In the genomic region with DNA sequence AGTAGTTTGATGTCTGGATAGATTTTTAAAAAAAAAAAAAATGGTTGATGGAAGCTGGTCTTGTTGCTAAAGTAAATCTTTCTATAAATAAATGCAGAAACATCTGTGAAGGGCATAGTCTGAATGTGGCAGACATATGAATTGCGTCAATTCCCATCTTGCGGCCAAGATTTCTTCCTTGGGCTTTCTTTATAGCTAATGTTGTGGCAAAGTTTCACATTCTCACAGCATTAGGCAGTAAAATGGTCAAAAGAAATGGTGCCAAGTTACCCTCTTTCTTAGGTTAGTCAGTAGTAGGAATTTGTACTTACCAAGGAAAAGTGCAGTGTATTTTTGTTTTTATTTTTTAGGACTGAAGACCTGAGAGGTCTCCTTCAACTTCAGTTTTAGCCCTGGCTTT, we compare ENCODE assay signal across 12 cellular contexts. TPM values are rescaled to one million over a fixed set of nuclear protein-coding genes. Genes with fewer than 3 reads are reported as not detected.
DNase-seq lines count a peak whose midpoint lies in the region; ATAC-seq and TF ChIP-seq lines count a peak whose summit lies in the region.
"Had no signal": no experiment of that assay in that cellular context is flagged by ENCODE, and none has a peak within 500 bp of the region (broad histone marks: within the 10 kb centered on the region; RNA-seq: fewer than 3 reads in every experiment).

No MANE protein-coding gene starts in this region.

- ATAC-seq in gastrocnemius medialis: peak in 1 of 2 donors; percentile 55
- no peak for ATAC-seq in activated T-cell treated with anti-CD3 and anti-CD28 coated beads, Interleukin-2, amount 50 U/mL, for 4 hours
- ATAC-seq: GM12878 had no signal

- DNase-seq in EH (ENCODE audit: low read depth): peak; percentile 97
- DNase-seq in RPMI7951 (ENCODE audit: low read depth): peak; percentile 95
- DNase-seq in fibroblast of mammary gland (ENCODE audit: low read depth): peak; percentile 93
- DNase-seq in gastrocnemius medialis: no peak
- DNase-seq in activated CD4-positive, CD25-positive, alpha-beta regulatory T cell (lab: John Stamatoyannopoulos, UW): no peak
- DNase-seq in activated T-cell treated with anti-CD3 and anti-CD28 coated beads, Interleukin-2, amount 50 U/mL, for 4 hours: no peak
- DNase-seq in CD1c-positive myeloid dendritic cell (ENCODE audit: extremely low spot score): no peak
- no peak for DNase-seq in dermis blood vessel endothelial cell
- DNase-seq: activated naive CD8-positive, alpha-beta T cell treated with anti-CD3 and anti-CD28 coated beads, Interleukin-2, amount 10 ng/mL, durations not matched to agents 7 days and 5 days; NCI-H1417; stimulated activated CD4-positive, alpha-beta T cell treated with anti-CD3 and anti-CD28 coated beads, Interleukin-2, amount 100 ng/mL, for 48 hours had no signal

- no peak for TF ChIP-seq CTCF in fibroblast of mammary gland (conservative IDR thresholded peaks at IDR 0.05; ENCODE audit: control insufficient read depth, insufficient read depth, low read depth, low read length)
- TF ChIP-seq CTCF in gastrocnemius medialis (IDR thresholded peaks at IDR 0.05 in 4 of 5, conservative IDR thresholded peaks at IDR 0.05 in 1 of 5): no peak

- no peaks in the 10 kb centered on the region for H3K27me3 ChIP-seq in gastrocnemius medialis

- peak overlapping the region; percentile 6 to 39 (median 20) for H3K27ac ChIP-seq in gastrocnemius medialis

- peaks cover 8% of the 10 kb centered on the region for H3K27me3 Mint-ChIP-seq in activated T-cell treated with anti-CD3 and anti-CD28 coated beads, Interleukin-2, amount 50 U/mL, for 4 hours (ENCODE audit: low read depth)

- intact Hi-C loops in gastrocnemius medialis (cut with DNase I; ENCODE audit: low total_unique reads): no loop called here

- H3K4me3 ChIP-seq in fibroblast of mammary gland (ENCODE audit: control insufficient read depth, low read depth, low read length) (no peak overlapping the region), gastrocnemius medialis (no peak overlapping the region)
- H3K4me3 ChIP-seq: GM12878 had no signal

- TF ChIP-seq POLR2A in gastrocnemius medialis (IDR thresholded peaks at IDR 0.05): no peak

- peaks cover 57 to 63% of the 10 kb centered on the region in 2 donors for H3K4me1 ChIP-seq in gastrocnemius medialis

- no peaks in the 10 kb centered on the region for H3K4me1 Mint-ChIP-seq in activated T-cell treated with anti-CD3 and anti-CD28 coated beads, Interleukin-2, amount 50 U/mL, for 4 hours (ENCODE audit: low read depth)
- H3K4me1 Mint-ChIP-seq: activated naive CD8-positive, alpha-beta T cell treated with anti-CD3 and anti-CD28 coated beads, Interleukin-2, amount 10 ng/mL, durations not matched to agents 7 days and 5 days had no signal

- no peaks in the 10 kb centered on the region for H3K36me3 ChIP-seq in gastrocnemius medialis

- no peaks in the 10 kb centered on the region for H3K9me3 Mint-ChIP-seq in activated T-cell treated with anti-CD3 and anti-CD28 coated beads, Interleukin-2, amount 50 U/mL, for 4 hours
- H3K9me3 Mint-ChIP-seq: activated naive CD8-positive, alpha-beta T cell treated with anti-CD3 and anti-CD28 coated beads, Interleukin-2, amount 10 ng/mL, durations not matched to agents 7 days and 5 days had no signal

- no peaks in the 10 kb centered on the region for H3K9me3 ChIP-seq in gastrocnemius medialis

- no peak overlapping the region for H3K4me3 Mint-ChIP-seq in activated T-cell treated with anti-CD3 and anti-CD28 coated beads, Interleukin-2, amount 50 U/mL, for 4 hours
- H3K4me3 Mint-ChIP-seq: activated naive CD8-positive, alpha-beta T cell treated with anti-CD3 and anti-CD28 coated beads, Interleukin-2, amount 10 ng/mL, durations not matched to agents 7 days and 5 days had no signal

- in situ Hi-C loops in gastrocnemius medialis (cut with MboI; ENCODE audit: low sequenced_read_pairs in 4 of 4): no loop called here

- H3K36me3 Mint-ChIP-seq in activated T-cell treated with anti-CD3 and anti-CD28 coated beads, Interleukin-2, amount 50 U/mL, for 4 hours (ENCODE audit: insufficient read depth): no peaks in the 10 kb centered on the region
- H3K36me3 Mint-ChIP-seq: activated naive CD8-positive, alpha-beta T cell treated with anti-CD3 and anti-CD28 coated beads, Interleukin-2, amount 10 ng/mL, durations not matched to agents 7 days and 5 days had no signal

RNA-seq across cellular contexts. Expression of a gene that starts 35.8 kb away (rescaled TPM):
- total RNA-seq in RPMI7951 (2014; rRNA removed; shearing (Covaris generic)): 37.5 and 41.7 TPM in 2 replicates
- total RNA-seq in gastrocnemius medialis (10 to 100 TPM; 23.6 to 36.8 (median 28.0) TPM), dermis blood vessel endothelial cell (84.7 and 98.0 TPM in 2 replicates)
- under 1 TPM; 0.19 to 0.58 (median 0.53) TPM for total RNA-seq in activated T-cell treated with anti-CD3 and anti-CD28 coated beads, Interleukin-2, amount 50 U/mL, for 4 hours

Comparison
In these comparisons a context has a peak if more than half of its experiments do, and no peak if none do; other contexts are left out.
1. DNase-seq: peak in EH (single experiment), RPMI7951 (single experiment) and fibroblast of mammary gland (single experiment); none in gastrocnemius medialis (0 of 2), activated CD4-positive, CD25-positive, alpha-beta regulatory T cell (0 of 4), activated T-cell treated with anti-CD3 and anti-CD28 coated beads, Interleukin-2, amount 50 U/mL, for 4 hours (single experiment), CD1c-positive myeloid dendritic cell (single experiment) and dermis blood vessel endothelial cell (single experiment).
2. RNA of a gene that starts 35.8 kb away (total RNA-seq): 84.7 to 98.0 TPM in dermis blood vessel endothelial cell, 37.5 to 41.7 TPM in RPMI7951 and 23.6 to 36.8 TPM in gastrocnemius medialis; 0.19 to 0.58 TPM in activated T-cell treated with anti-CD3 and anti-CD28 coated beads, Interleukin-2, amount 50 U/mL, for 4 hours; every median in the first group is over 10 times any median in the second.